25 cellular contexts compared by ENCODE assay signal in the genomic region with DNA sequence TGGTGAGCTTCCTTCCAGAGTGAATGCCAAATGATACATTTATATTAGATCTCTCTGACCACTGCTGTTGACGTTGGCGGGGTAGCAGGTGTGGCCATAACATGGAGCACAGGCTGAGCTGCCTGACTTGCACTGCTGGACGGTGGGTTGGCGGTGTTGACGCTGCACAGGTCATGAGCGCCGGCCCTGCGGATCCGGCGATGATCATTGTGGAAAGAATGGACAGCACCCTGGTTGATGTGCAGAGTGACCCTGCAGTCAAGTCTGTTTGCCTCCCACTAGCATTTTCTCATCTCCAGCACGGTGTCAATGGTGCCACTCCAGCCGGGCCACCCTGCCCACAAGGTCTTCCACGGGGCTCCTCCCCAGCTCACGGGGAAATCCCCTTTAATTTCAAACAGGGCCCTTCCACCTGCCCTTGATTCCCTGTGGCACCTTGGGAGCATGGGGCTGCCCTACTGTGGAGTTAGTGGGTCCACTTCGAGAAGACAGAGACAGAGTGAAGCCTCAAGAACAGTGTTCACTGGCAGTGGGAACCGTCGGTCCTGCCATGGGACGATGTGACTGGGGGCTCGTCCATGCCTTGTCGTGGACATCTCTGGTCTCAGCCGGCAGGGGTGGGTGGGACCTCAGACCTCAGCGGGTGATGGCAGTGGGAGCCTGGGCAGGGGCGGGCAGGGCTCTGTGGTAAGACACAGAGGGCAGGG.
DNase-seq lines count a peak whose midpoint lies in the region; ATAC-seq and TF ChIP-seq lines count a peak whose summit lies in the region.
"Had no signal": no experiment of that assay in that cellular context is flagged by ENCODE, and none has a peak within 500 bp of the region (broad histone marks: within the 10 kb centered on the region; RNA-seq: fewer than 3 reads in every experiment).

No MANE protein-coding gene starts in this region.

- TF ChIP-seq CTCF in glutamatergic neuron (IDR thresholded peaks at IDR 0.05; ENCODE audit: partially characterized antibody, unreplicated experiment) = no peak
- no peak for TF ChIP-seq CTCF in testis (IDR thresholded peaks at IDR 0.05)

- peak overlapping the region; percentile 38 for H3K27ac Mint-ChIP-seq in glutamatergic neuron (ENCODE audit: unreplicated experiment)
- H3K27ac Mint-ChIP-seq: B cell had no signal

- H4K91ac ChIP-seq in neuronal stem cell (ENCODE audit: low read depth, low read length, poor library complexity) = no peak overlapping the region

- H4K8ac ChIP-seq in neuronal stem cell (ENCODE audit: low read depth, low read length) = no peak overlapping the region

- H3K9ac ChIP-seq in neuronal stem cell (ENCODE audit: low read depth, low read length, poor library complexity) = peak overlapping the region; percentile 45
- H3K9ac ChIP-seq: SK-N-SH had no signal

- peaks cover 32% of the 10 kb centered on the region for H3K36me3 Mint-ChIP-seq in glutamatergic neuron (ENCODE audit: unreplicated experiment)
- H3K36me3 Mint-ChIP-seq: CD14-positive monocyte had no signal

- peak overlapping the region in 1 of 2 donors; percentile 16 for H3K4me3 ChIP-seq in neuronal stem cell (ENCODE audit: low read length in 2 of 2)
- no peak overlapping the region for H3K4me3 ChIP-seq in testis
- H3K4me3 ChIP-seq: A549, HAP-1 had no signal

- peak overlapping the region; percentile 34 for H3K23ac ChIP-seq in neuronal stem cell (ENCODE audit: low read depth, low read length, poor library complexity)

- H2AK5ac ChIP-seq in neuronal stem cell (ENCODE audit: low read depth, low read length) = no peak overlapping the region

- H3K4me1 ChIP-seq in neuronal stem cell (ENCODE audit: control insufficient read depth in 2 of 2, insufficient read depth in 1 of 2, low read depth in 1 of 2, low read length in 2 of 2) (no peaks in the 10 kb centered on the region), testis (no peaks in the 10 kb centered on the region)
- H3K4me1 ChIP-seq: A549, HAP-1 had no signal

- H3K14ac ChIP-seq in neuronal stem cell (ENCODE audit: low read length) = no peak overlapping the region

- H2BK15ac ChIP-seq in neuronal stem cell (ENCODE audit: low read length) = no peak overlapping the region

- H3K18ac ChIP-seq in neuronal stem cell (ENCODE audit: low read length) = no peak overlapping the region

- no peak overlapping the region for H2BK120ac ChIP-seq in neuronal stem cell (ENCODE audit: low read depth, low read length)

- no peak overlapping the region for H3K4me3 Mint-ChIP-seq in glutamatergic neuron (ENCODE audit: unreplicated experiment)
- H3K4me3 Mint-ChIP-seq: B cell, CD14-positive monocyte had no signal

- no peak for TF ChIP-seq POLR2A in testis (IDR thresholded peaks at IDR 0.05)

- H3K36me3 ChIP-seq in neuronal stem cell (replicated peaks in 1 of 2; ENCODE audit: control insufficient read depth in 2 of 2, insufficient read depth in 2 of 2, low read length in 2 of 2) (no peaks in the 10 kb centered on the region), testis (ENCODE audit: low read depth, missing control alignments) (no peaks in the 10 kb centered on the region)
- H3K36me3 ChIP-seq: HAP-1 had no signal

- no peaks in the 10 kb centered on the region for H3K27me3 ChIP-seq in neuronal stem cell (ENCODE audit: control insufficient read depth in 3 of 3, insufficient read depth in 3 of 3, low read depth in 1 of 3, low read length in 3 of 3)
- H3K27me3 ChIP-seq in testis = no peaks in the 10 kb centered on the region

- H3K27ac ChIP-seq in neuronal stem cell (replicated peaks; ENCODE audit: low read length) (no peak overlapping the region), caudate nucleus (ENCODE audit: low read depth, low read length) (no peak overlapping the region), testis (no peak overlapping the region)
- H3K27ac ChIP-seq: A549, RWPE1 had no signal

- H3K4me2 ChIP-seq in neuronal stem cell (ENCODE audit: insufficient read depth, low read length, poor library complexity, severe bottlenecking) = no peak overlapping the region
- H3K4me2 ChIP-seq: A549, SK-N-SH had no signal

- no peaks in the 10 kb centered on the region for H3K79me1 ChIP-seq in neuronal stem cell (ENCODE audit: low read depth, low read length)

- no peak overlapping the region for H2BK12ac ChIP-seq in neuronal stem cell (ENCODE audit: low read length)

- H3K9me3 ChIP-seq in neuronal stem cell (replicated peaks in 1 of 2; ENCODE audit: control insufficient read depth in 2 of 2, insufficient read depth in 1 of 2, low read depth in 1 of 2, low read length in 2 of 2) (peaks cover 3 to 17% of the 10 kb centered on the region in 2 donors), testis (no peaks in the 10 kb centered on the region)
- H3K9me3 ChIP-seq: A549, HAP-1 had no signal

- H3K4ac ChIP-seq in neuronal stem cell (ENCODE audit: low read length) = no peak overlapping the region

- peaks cover 39% of the 10 kb centered on the region for H3K9me3 Mint-ChIP-seq in glutamatergic neuron (ENCODE audit: unreplicated experiment)

- peak; percentile 53 for DNase-seq in activated effector memory CD4-positive, alpha-beta T cell treated with anti-CD3 and anti-CD28 coated beads, Interleukin-2, amount 50 U/mL, for 16 hours
- no peak for DNase-seq in activated effector memory CD4-positive, alpha-beta T cell treated with Interleukin-2 at 50 U/mL for 16 hours
- DNase-seq in glutamatergic neuron (no peak), neuronal stem cell (ENCODE audit: low spot score) (no peak), caudate nucleus (lab: John Stamatoyannopoulos, UW) (no peak), testis (no peak)
- DNase-seq: EL; GF-D8; KG1; NCI-H1092; NCI-H1436 treated with DMSO at 0.1 percent for 48 hours; NCI-H1930; NCI-H2171; NCI-H345; NCI-H524; NCI-H774; NK-92 treated with Interleukin-12 subunit alpha and Interleukin-12 subunit beta, amount 100 ng/mL, for 24 hours; SIG-M5; SK-N-SH had no signal

- no peak overlapping the region for H2BK5ac ChIP-seq in neuronal stem cell (ENCODE audit: low read length)

- intact Hi-C loops in testis (cut with DNase I; ENCODE audit: low total_unique reads) = no loop called here

- H3K4me1 Mint-ChIP-seq in glutamatergic neuron (ENCODE audit: low read depth, unreplicated experiment) = no peaks in the 10 kb centered on the region
- H3K4me1 Mint-ChIP-seq: B cell, CD14-positive monocyte had no signal

- no peak overlapping the region for H2AFZ ChIP-seq in neuronal stem cell (ENCODE audit: low read length)

- WGBS in neuronal stem cell (ENCODE audit: extremely low coverage in 2 of 2, insufficient read length in 2 of 2, insufficient replicate concordance in 1 of 2), 2 donors = no CpG with 5 or more reads among the region's 23 CpGs
- WGBS in testis, 2 donors = 93 to 95% methylated on average over 16 to 23 of the region's 23 CpGs

- H3K27me3 Mint-ChIP-seq in glutamatergic neuron (ENCODE audit: unreplicated experiment) = peaks cover 11% of the 10 kb centered on the region
- H3K27me3 Mint-ChIP-seq: B cell had no signal

- ATAC-seq in GM21576 (IDR thresholded peaks at IDR 0.05; ENCODE audit: unreplicated experiment) = no peak
- ATAC-seq: A549 had no signal
